In genomic region chr5:147092044-147092443, GRCh38 we compare ENCODE assay signal across 22 cellular contexts.
"Had no signal": no experiment of that assay in that cellular context is flagged by ENCODE, and none has a peak within 500 bp of the region (broad histone marks: within the 10 kb centered on the region; RNA-seq: fewer than 3 reads in every experiment).

No MANE protein-coding gene starts in this region.

- H3K9me3 ChIP-seq: gastroesophageal sphincter, left lung, lower lobe of right lung, mucosa of descending colon, sigmoid colon, stomach, testis, transverse colon had no signal

- H3K4me3 ChIP-seq: gastroesophageal sphincter, left lung, lower lobe of right lung, mucosa of descending colon, sigmoid colon, stomach, testis, transverse colon had no signal

- DNase-seq: activated CD4-positive, alpha-beta T cell treated with anti-CD3 and anti-CD28 coated beads for 36 hours; activated CD4-positive, alpha-beta T cell treated with anti-CD3 and anti-CD28 coated beads, Interleukin-2, amount 50 U/mL, for 4 hours; activated CD4-positive, CD25-positive, alpha-beta regulatory T cell; activated naive CD4-positive, alpha-beta T cell; activated T-cell treated with anti-CD3 and anti-CD28 coated beads for 4 hours; activated T-cell treated with anti-CD3 and anti-CD28 coated beads, Interleukin-2, amount 50 U/mL, for 72 hours; dermis blood vessel endothelial cell; effector CD8-positive, alpha-beta T cell; left lung; lower lobe of right lung; mesendoderm; mucosa of descending colon; retina; sigmoid colon; small intestine; stimulated activated CD4-positive, alpha-beta T cell treated with anti-CD3 and anti-CD28 coated beads, Interleukin-4, amount 100 ng/mL, for 4 hours; stimulated activated CD8-positive, alpha-beta memory T cell treated with anti-CD3 and anti-CD28 coated beads, Interleukin-4, amount 100 ng/mL, for 48 hours; stomach; testis; transverse colon had no signal

- H3K27ac ChIP-seq: epithelial cell of prostate, gastroesophageal sphincter, left lung, lower lobe of right lung, sigmoid colon, stomach, testis, transverse colon had no signal

- H3K4me1 ChIP-seq: gastroesophageal sphincter, left lung, lower lobe of right lung, sigmoid colon, stomach, testis, transverse colon had no signal

- H3K36me3 ChIP-seq: gastroesophageal sphincter, left lung, lower lobe of right lung, sigmoid colon, stomach, transverse colon had no signal

- H3K27me3 ChIP-seq: gastroesophageal sphincter, sigmoid colon, stomach, testis, transverse colon had no signal
